In genomic region chr5:14280294-14280854, GRCh38 we compare ENCODE assay signal across 19 cellular contexts.
DNase-seq lines count a peak whose midpoint lies in the region; ATAC-seq and TF ChIP-seq lines count a peak whose summit lies in the region.
"Had no signal": no experiment of that assay in that cellular context is flagged by ENCODE, and none has a peak within 500 bp of the region (broad histone marks: within the 10 kb centered on the region; RNA-seq: fewer than 3 reads in every experiment).

No MANE protein-coding gene starts in this region.

- H3K4me3 Mint-ChIP-seq in endodermal cell = no peak overlapping the region
- no peak overlapping the region for H3K4me3 Mint-ChIP-seq in osteocyte (ENCODE audit: unreplicated experiment)
- H3K4me3 Mint-ChIP-seq: CD14-positive monocyte; CD8-positive, alpha-beta T cell; H9; IgD-negative memory B cell had no signal

- POLR2A ChIA-PET in Panc1 (lab: Charles Lee) = no interaction called here

- H3K27ac Mint-ChIP-seq in endodermal cell (no peak overlapping the region), osteocyte (ENCODE audit: unreplicated experiment) (peak overlapping the region; percentile 28)
- H3K27ac Mint-ChIP-seq: CD8-positive, alpha-beta T cell; IgD-negative memory B cell had no signal

- H3K4me1 ChIP-seq in Panc1 (ENCODE audit: control insufficient read depth, insufficient read depth, low read length) (peaks cover 69% of the 10 kb centered on the region), endodermal cell (ENCODE audit: control insufficient read depth, insufficient read depth, low read length) (no peaks in the 10 kb centered on the region)

- H3K9ac ChIP-seq in endodermal cell (ENCODE audit: extremely low read depth, low read length, poor library complexity, severe bottlenecking) = no peak overlapping the region
- H3K9ac ChIP-seq: BLaER1 had no signal

- intact Hi-C loops in left ventricle myocardium superior (cut with micrococcal nuclease) (no loop called here), Right ventricle myocardium inferior (cut with DNase I) (no loop called here), Panc1 (cut with micrococcal nuclease; ENCODE audit: unreplicated experiment) (no loop called here)

- H3K36me3 Mint-ChIP-seq in endodermal cell (ENCODE audit: low read depth) = peaks cover 13% of the 10 kb centered on the region
- peaks cover 17% of the 10 kb centered on the region for H3K36me3 Mint-ChIP-seq in osteocyte (ENCODE audit: unreplicated experiment)
- H3K36me3 Mint-ChIP-seq: CD8-positive, alpha-beta T cell had no signal

- no TSS peak for BruUV-seq in Panc1 (replicated peaks; lab: Mats Ljungman, UMichigan)

- CTCF ChIA-PET in Panc1 (lab: Charles Lee) = no interaction called here

- peak; percentile 47 for ATAC-seq in left ventricle myocardium superior
- ATAC-seq in Right ventricle myocardium inferior = no peak
- ATAC-seq in Panc1 = no peak
- no peak for ATAC-seq in HG02973 (IDR thresholded peaks at IDR 0.05; ENCODE audit: unreplicated experiment)
- ATAC-seq: CD8-positive, alpha-beta T cell had no signal

- H3K27ac ChIP-seq in Panc1 (ENCODE audit: low read length) (peak overlapping the region; percentile 52; the same call in 1 of the 2 replicates), endodermal cell (ENCODE audit: low read depth, low read length) (no peak overlapping the region)
- H3K27ac ChIP-seq: BLaER1, HL-60 had no signal

- TF ChIP-seq CTCF in Panc1 (IDR thresholded peaks at IDR 0.05) (no peak), endodermal cell (conservative IDR thresholded peaks at IDR 0.05) (no peak), osteocyte (IDR thresholded peaks at IDR 0.05) (no peak)

- no peaks in the 10 kb centered on the region for H3K27me3 Mint-ChIP-seq in endodermal cell (ENCODE audit: insufficient read depth)
- no peaks in the 10 kb centered on the region for H3K27me3 Mint-ChIP-seq in osteocyte (ENCODE audit: unreplicated experiment)
- H3K27me3 Mint-ChIP-seq: IgD-negative memory B cell had no signal

- 93% methylated on average over 8 to 11 of the region's 11 CpGs for WGBS in endodermal cell (ENCODE audit: insufficient coverage in 1 of 2, insufficient read length in 1 of 2), 2 experiments

- no peak overlapping the region for H3K4me3 ChIP-seq in Panc1 (ENCODE audit: low read depth in 2 of 2, low read length in 2 of 2)
- H3K4me3 ChIP-seq in endodermal cell (ENCODE audit: low read length) = no peak overlapping the region
- H3K4me3 ChIP-seq: BLaER1 had no signal

- H3K4me1 Mint-ChIP-seq in endodermal cell (peaks cover 31% of the 10 kb centered on the region), osteocyte (ENCODE audit: unreplicated experiment) (peaks cover 48% of the 10 kb centered on the region)

- H3K36me3 ChIP-seq in Panc1 (ENCODE audit: control insufficient read depth, insufficient read depth, low read length) = peaks cover 62% of the 10 kb centered on the region
- H3K36me3 ChIP-seq in endodermal cell (ENCODE audit: control insufficient read depth, insufficient read depth, low read length) = peaks cover 8% of the 10 kb centered on the region

- no peak for DNase-seq in left ventricle myocardium superior
- DNase-seq in Right ventricle myocardium inferior (ENCODE audit: missing footprints) = no peak
- no peak for DNase-seq in Panc1 (ENCODE audit: low read depth, low spot score)
- DNase-seq in endodermal cell = peak; percentile 28
- DNase-seq in osteocyte (ENCODE audit: extremely low spot score, unreplicated experiment) = no peak
- DNase-seq in amniotic stem cell (lab: John Stamatoyannopoulos, UW) = no peak
- no peak for DNase-seq in NCI-H1436 treated with DMSO at 0.1 percent for 48 hours (lab: John Stamatoyannopoulos, UW)
- DNase-seq: 8988T; Calu3; CD8-positive, alpha-beta T cell; DMS79 treated with DMSO at 0.1 percent for 48 hours; GF-D8; GOT3; H9 had no signal

- in situ Hi-C loops in Panc1 (cut with HindIII; ENCODE audit: low pct_unique_long_range_greater_than_20kb, low sequenced_read_pairs) = no loop called here

- no peaks in the 10 kb centered on the region for H3K9me3 ChIP-seq in Panc1 (ENCODE audit: control insufficient read depth, insufficient read depth, low read depth, low read length)
- no peaks in the 10 kb centered on the region for H3K9me3 ChIP-seq in endodermal cell (ENCODE audit: control insufficient read depth, low read length)
- H3K9me3 ChIP-seq: BLaER1 had no signal

- H3K9me3 Mint-ChIP-seq in endodermal cell (no peaks in the 10 kb centered on the region), osteocyte (ENCODE audit: unreplicated experiment) (no peaks in the 10 kb centered on the region)
- H3K9me3 Mint-ChIP-seq: CD14-positive monocyte; CD8-positive, alpha-beta T cell; H9 had no signal

- no peaks in the 10 kb centered on the region for H3K27me3 ChIP-seq in Panc1 (ENCODE audit: control insufficient read depth, insufficient read depth, low read length)
- no peaks in the 10 kb centered on the region for H3K27me3 ChIP-seq in endodermal cell (ENCODE audit: control insufficient read depth, insufficient read depth, low read length, poor library complexity, severe bottlenecking)
- H3K27me3 ChIP-seq: BLaER1 had no signal
